Comparison of ENCODE assay signal across 8 cellular contexts in the genomic region with DNA sequence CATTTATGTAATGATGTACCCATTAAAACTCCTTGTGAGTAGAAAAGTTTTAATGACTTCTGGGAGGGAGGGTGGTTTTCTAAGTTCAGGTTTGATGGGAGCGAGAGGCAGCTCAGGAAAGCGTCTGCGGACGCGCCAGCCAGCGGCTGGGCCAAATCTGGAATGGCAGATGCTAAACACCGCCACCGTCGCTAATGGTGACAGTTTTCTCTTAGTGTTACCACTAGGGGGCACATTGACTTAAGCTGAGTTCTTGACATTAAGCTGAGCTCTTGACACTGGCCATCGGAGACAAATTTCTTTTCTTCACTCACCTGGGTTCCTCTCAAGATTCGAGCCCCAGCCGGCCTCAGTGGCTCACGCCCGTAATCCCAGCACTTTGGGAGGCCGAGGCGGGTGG. TPM values are rescaled to one million over a fixed set of nuclear protein-coding genes. Genes with fewer than 3 reads are reported as not detected.
DNase-seq lines count a peak whose midpoint lies in the region; ATAC-seq and TF ChIP-seq lines count a peak whose summit lies in the region.

No MANE protein-coding gene starts in this region.

- no peak overlapping the region for H3K27ac ChIP-seq in PC-9
- no peak overlapping the region for H3K27ac ChIP-seq in smooth muscle cell (ENCODE audit: low read depth)

- H3K27me3 ChIP-seq in PC-9 (ENCODE audit: insufficient read depth, low read depth) (no peaks in the 10 kb centered on the region), smooth muscle cell (ENCODE audit: low read depth) (no peaks in the 10 kb centered on the region)

- H3K9me3 Mint-ChIP-seq in activated naive CD4-positive, alpha-beta T cell treated with anti-CD3 and anti-CD28 coated beads for 36 hours: no peaks in the 10 kb centered on the region

- H3K4me3 Mint-ChIP-seq in activated naive CD4-positive, alpha-beta T cell treated with anti-CD3 and anti-CD28 coated beads for 36 hours: no peak overlapping the region

- 73% methylated on average over 16 of the region's 16 CpGs for WGBS in smooth muscle cell (ENCODE audit: low lambda C conversion rate)

- BruUV-seq in PC-9 (replicated peaks; lab: Mats Ljungman, UMichigan): no TSS peak

- no peaks in the 10 kb centered on the region for H3K9me3 ChIP-seq in PC-9 (ENCODE audit: insufficient read depth, low read depth)
- H3K9me3 ChIP-seq in smooth muscle cell (replicated peaks; ENCODE audit: low read depth): no peaks in the 10 kb centered on the region

- no peaks in the 10 kb centered on the region for H3K36me3 Mint-ChIP-seq in activated naive CD4-positive, alpha-beta T cell treated with anti-CD3 and anti-CD28 coated beads for 36 hours (ENCODE audit: low read depth)

- H3K36me3 ChIP-seq in PC-9 (ENCODE audit: low read depth): peaks cover 8% of the 10 kb centered on the region; the same call in 1 of the 2 replicates
- no peaks in the 10 kb centered on the region for H3K36me3 ChIP-seq in smooth muscle cell (ENCODE audit: low read depth)

- H4K20me1 ChIP-seq in PC-9 (ENCODE audit: insufficient read depth) (no peaks in the 10 kb centered on the region; the same call in 1 of the 2 replicates), smooth muscle cell (ENCODE audit: low read depth) (no peaks in the 10 kb centered on the region)

- TF ChIP-seq CTCF in PC-9 (conservative IDR thresholded peaks at IDR 0.05) (peak; percentile 57), smooth muscle cell (IDR thresholded peaks at IDR 0.05; ENCODE audit: borderline replicate concordance, insufficient read depth, poor library complexity, severe bottlenecking) (peak; percentile 41)

- H2AFZ ChIP-seq in PC-9: no peak overlapping the region
- H2AFZ ChIP-seq in smooth muscle cell (ENCODE audit: low read depth): no peak overlapping the region

- POLR2A ChIA-PET in PC-9 (lab: Charles Lee; ENCODE audit: unreplicated experiment): no interaction called here

- peak; percentile 36 for DNase-seq in activated naive CD4-positive, alpha-beta T cell treated with anti-CD3 and anti-CD28 coated beads for 36 hours
- DNase-seq in activated naive CD4-positive, alpha-beta T cell treated with anti-CD3 and anti-CD28 coated beads, Interleukin-2, amount 50 U/mL, for 16 hours: no peak
- DNase-seq in PC-9 (no peak), fibroblast of gingiva (ENCODE audit: low read depth) (peak; percentile 9), smooth muscle cell (lab: John Stamatoyannopoulos, UW; ENCODE audit: unreplicated experiment) (no peak), KG1 (lab: John Stamatoyannopoulos, UW) (no peak), ureter (ENCODE audit: low spot score) (no peak)

- H3F3A ChIP-seq in PC-9 (ENCODE audit: insufficient read depth, low read depth) (peaks cover 26% of the 10 kb centered on the region), smooth muscle cell (ENCODE audit: low read depth) (no peaks in the 10 kb centered on the region)

- intact Hi-C loops in activated naive CD4-positive, alpha-beta T cell treated with anti-CD3 and anti-CD28 coated beads for 36 hours (cut with micrococcal nuclease): loop anchor here (1.0 kb wide), 1 partner anchor 46 kb away; no protein-coding TSS in a partner anchor
- intact Hi-C loops in PC-9 (cut with micrococcal nuclease; ENCODE audit: unreplicated experiment): no loop called here

- H3K4me3 ChIP-seq in PC-9 (no peak overlapping the region), smooth muscle cell (no peak overlapping the region)

- CTCF ChIA-PET in activated naive CD4-positive, alpha-beta T cell treated with anti-CD3 and anti-CD28 coated beads for 36 hours (lab: Charles Lee): interaction anchor here (0.6 to 1.5 kb wide), 4 partner anchors 11 to 1076 kb away, joined by 3 to 7 read pairs (median 4); no protein-coding TSS in a partner anchor
- CTCF ChIA-PET in PC-9 (lab: Charles Lee): interaction anchor here (0.7 kb wide), 1 partner anchor 277 kb away, joined by 6 read pairs; no protein-coding TSS in a partner anchor

- H3K27ac Mint-ChIP-seq in activated naive CD4-positive, alpha-beta T cell treated with anti-CD3 and anti-CD28 coated beads for 36 hours: no peak overlapping the region

- no peaks in the 10 kb centered on the region for H3K79me2 ChIP-seq in PC-9 (ENCODE audit: low read depth)
- H3K79me2 ChIP-seq in smooth muscle cell (ENCODE audit: low read depth): no peaks in the 10 kb centered on the region

- no peak for ATAC-seq in HG03280 (IDR thresholded peaks at IDR 0.05; ENCODE audit: unreplicated experiment)

- no peak overlapping the region for H3K9ac ChIP-seq in smooth muscle cell (ENCODE audit: low read depth)

- H3K27me3 Mint-ChIP-seq in activated naive CD4-positive, alpha-beta T cell treated with anti-CD3 and anti-CD28 coated beads for 36 hours (ENCODE audit: low read depth): no peaks in the 10 kb centered on the region

- no peaks in the 10 kb centered on the region for H3K9me2 ChIP-seq in PC-9 (ENCODE audit: insufficient read depth)

- peaks cover 13% of the 10 kb centered on the region for H3K4me1 ChIP-seq in PC-9 (replicated peaks; ENCODE audit: insufficient read depth)
- no peaks in the 10 kb centered on the region for H3K4me1 ChIP-seq in smooth muscle cell (ENCODE audit: low read depth)

- H3K4me2 ChIP-seq in PC-9 (no peak overlapping the region), smooth muscle cell (no peak overlapping the region)

- no peaks in the 10 kb centered on the region for H3K4me1 Mint-ChIP-seq in activated naive CD4-positive, alpha-beta T cell treated with anti-CD3 and anti-CD28 coated beads for 36 hours (ENCODE audit: low read depth)

RNA-seq across cellular contexts. Expression of a gene that starts 6.7 kb away (rescaled TPM):
- 1 to 10 TPM in 1 of 2 experiments, under 1 TPM in 1; 0.96 to 1.0 TPM for total RNA-seq in activated naive CD4-positive, alpha-beta T cell treated with anti-CD3 and anti-CD28 coated beads for 36 hours
- 7.8 TPM in 2 replicates for total RNA-seq in PC-9 (2021)
- total RNA-seq in smooth muscle cell: 0.99 and 2.2 TPM in 2 replicates
- polyA plus RNA-seq in smooth muscle cell: 0.90 and 2.8 TPM in 2 replicates
- total RNA-seq in ureter: 9.0 TPM

RNA-seq across cellular contexts. Expression of a gene that starts 33.6 kb away (rescaled TPM):
- 1 to 10 TPM; 6.9 to 7.5 TPM for total RNA-seq in activated naive CD4-positive, alpha-beta T cell treated with anti-CD3 and anti-CD28 coated beads for 36 hours
- total RNA-seq in PC-9 (2021) (19.8 and 21.4 TPM in 2 replicates), smooth muscle cell (9.0 and 9.5 TPM in 2 replicates), ureter (22.8 TPM)
- 5.3 and 8.2 TPM in 2 replicates for polyA plus RNA-seq in smooth muscle cell

RNA-seq across cellular contexts. Expression of a gene that starts 34.1 kb away (rescaled TPM):
- total RNA-seq in activated naive CD4-positive, alpha-beta T cell treated with anti-CD3 and anti-CD28 coated beads for 36 hours: 1 to 10 TPM; 4.5 TPM
- total RNA-seq in PC-9 (2021) (12.5 and 20.0 TPM in 2 replicates), smooth muscle cell (20.6 and 24.9 TPM in 2 replicates), ureter (11.7 TPM)
- 13.7 and 15.8 TPM in 2 replicates for polyA plus RNA-seq in smooth muscle cell

RNA-seq across cellular contexts. Expression of a gene that starts 44.9 kb away (rescaled TPM):
- total RNA-seq in activated naive CD4-positive, alpha-beta T cell treated with anti-CD3 and anti-CD28 coated beads for 36 hours: under 1 TPM; 0.72 to 0.77 TPM
- total RNA-seq in PC-9 (2021) (1.5 and 1.9 TPM in 2 replicates), smooth muscle cell (2.3 and 6.4 TPM in 2 replicates), ureter (4.3 TPM)
- polyA plus RNA-seq in smooth muscle cell: 0.53 and 2.7 TPM in 2 replicates

Comparison
In these comparisons a context has a peak if more than half of its experiments do, and no peak if none do; other contexts are left out.
1. DNase-seq: peak in activated naive CD4-positive, alpha-beta T cell treated with anti-CD3 and anti-CD28 coated beads for 36 hours (single experiment) and fibroblast of gingiva (single experiment); none in activated naive CD4-positive, alpha-beta T cell treated with anti-CD3 and anti-CD28 coated beads, Interleukin-2, amount 50 U/mL, for 16 hours (single experiment), PC-9 (0 of 2), smooth muscle cell (single experiment), KG1 (single experiment) and ureter (single experiment).